Comparison of ENCODE assay signal across 1 cellular context in the genomic region with DNA sequence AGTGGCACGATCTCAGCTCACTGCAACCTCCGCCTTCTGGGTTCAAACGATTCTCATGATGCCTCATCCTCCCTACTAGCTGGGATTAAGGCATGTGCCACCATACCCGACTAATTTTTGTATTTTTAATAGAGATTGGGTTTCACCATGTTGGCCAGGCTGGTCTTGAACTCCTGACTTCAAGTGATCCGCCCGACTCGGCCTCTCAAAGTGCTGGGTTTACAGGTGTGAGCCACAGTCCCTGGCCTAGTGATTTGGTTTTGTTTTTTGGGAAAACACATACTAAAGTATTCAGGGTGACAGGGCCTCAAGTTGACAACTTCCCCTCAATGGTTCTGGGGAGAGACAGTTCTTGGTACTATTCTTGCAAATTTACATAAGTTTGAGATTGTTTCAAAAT.
TF ChIP-seq lines count a peak whose summit lies in the region.

No MANE protein-coding gene starts in this region.

TF ChIP-seq in GM23338, 12 proteins besides CTCF, POLR2A, EP300 and RAD21 (continued from another document):
- TF ChIP-seq ZNF462 (CRISPR knock-in tag; IDR thresholded peaks at IDR 0.05), result no peak
- TF ChIP-seq ZNF114 (CRISPR knock-in tag; IDR thresholded peaks at IDR 0.05), result no peak
- TF ChIP-seq EZH2 (IDR thresholded peaks at IDR 0.05; ENCODE audit: low read depth, unreplicated experiment), result no peak
- no peak for TF ChIP-seq JUNB (IDR thresholded peaks at IDR 0.05; ENCODE audit: unreplicated experiment)
- TF ChIP-seq, protein P1, sequence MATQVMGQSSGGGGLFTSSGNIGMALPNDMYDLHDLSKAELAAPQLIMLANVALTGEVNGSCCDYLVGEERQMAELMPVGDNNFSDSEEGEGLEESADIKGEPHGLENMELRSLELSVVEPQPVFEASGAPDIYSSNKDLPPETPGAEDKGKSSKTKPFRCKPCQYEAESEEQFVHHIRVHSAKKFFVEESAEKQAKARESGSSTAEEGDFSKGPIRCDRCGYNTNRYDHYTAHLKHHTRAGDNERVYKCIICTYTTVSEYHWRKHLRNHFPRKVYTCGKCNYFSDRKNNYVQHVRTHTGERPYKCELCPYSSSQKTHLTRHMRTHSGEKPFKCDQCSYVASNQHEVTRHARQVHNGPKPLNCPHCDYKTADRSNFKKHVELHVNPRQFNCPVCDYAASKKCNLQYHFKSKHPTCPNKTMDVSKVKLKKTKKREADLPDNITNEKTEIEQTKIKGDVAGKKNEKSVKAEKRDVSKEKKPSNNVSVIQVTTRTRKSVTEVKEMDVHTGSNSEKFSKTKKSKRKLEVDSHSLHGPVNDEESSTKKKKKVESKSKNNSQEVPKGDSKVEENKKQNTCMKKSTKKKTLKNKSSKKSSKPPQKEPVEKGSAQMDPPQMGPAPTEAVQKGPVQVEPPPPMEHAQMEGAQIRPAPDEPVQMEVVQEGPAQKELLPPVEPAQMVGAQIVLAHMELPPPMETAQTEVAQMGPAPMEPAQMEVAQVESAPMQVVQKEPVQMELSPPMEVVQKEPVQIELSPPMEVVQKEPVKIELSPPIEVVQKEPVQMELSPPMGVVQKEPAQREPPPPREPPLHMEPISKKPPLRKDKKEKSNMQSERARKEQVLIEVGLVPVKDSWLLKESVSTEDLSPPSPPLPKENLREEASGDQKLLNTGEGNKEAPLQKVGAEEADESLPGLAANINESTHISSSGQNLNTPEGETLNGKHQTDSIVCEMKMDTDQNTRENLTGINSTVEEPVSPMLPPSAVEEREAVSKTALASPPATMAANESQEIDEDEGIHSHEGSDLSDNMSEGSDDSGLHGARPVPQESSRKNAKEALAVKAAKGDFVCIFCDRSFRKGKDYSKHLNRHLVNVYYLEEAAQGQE (IDR thresholded peaks at IDR 0.05; ENCODE audit: unreplicated experiment), result no peak
